Comparison of ENCODE assay signal across 12 cellular contexts in genomic region chr21:42937034-42937940, GRCh38. TPM values are rescaled to one million over a fixed set of nuclear protein-coding genes. Genes with fewer than 3 reads are reported as not detected.
DNase-seq lines count a peak whose midpoint lies in the region; ATAC-seq, FAIRE-seq and TF ChIP-seq lines count a peak whose summit lies in the region.
"Not testable (repeated sequence)": the region's sequence is repeated elsewhere in the genome, so short reads cannot be mapped to it uniquely, and the experiment has no call there.
"Had no signal": no experiment of that assay in that cellular context is flagged by ENCODE, and none has a peak within 500 bp of the region (broad histone marks: within the 10 kb centered on the region; RNA-seq: fewer than 3 reads in every experiment).

No MANE protein-coding gene starts in this region.

- peaks cover 32% of the 10 kb centered on the region for H3K4me1 Mint-ChIP-seq in nephron progenitor cell
- peaks cover 20 to 35% of the 10 kb centered on the region in 2 donors for H3K4me1 Mint-ChIP-seq in stimulated activated naive B cell treated with anti-CD40 and anti-IgM and Interleukin-4, amounts not matched to agents 10 μg/mL and 1 μg/mL and 100 μg/mL, for 72 hours

- 18% methylated on average over 16 of the region's 16 CpGs for WGBS in K562 (ENCODE audit: insufficient coverage, low coverage, missing lambda C conversion rate)

- not testable (repeated sequence) for H3K27me3 Mint-ChIP-seq in nephron progenitor cell (ENCODE audit: low read depth, poor library complexity); stimulated activated naive B cell treated with anti-CD40 and anti-IgM and Interleukin-4, amounts not matched to agents 10 μg/mL and 1 μg/mL and 100 μg/mL, for 72 hours

- not testable (repeated sequence) for H4K20me1 ChIP-seq in K562 (replicated peaks; ENCODE audit: control insufficient read depth, insufficient read depth, low read length)

- in situ Hi-C loops in K562 (cut with MboI): not testable (repeated sequence)

- not testable (repeated sequence) for H3K9me1 ChIP-seq in K562 (ENCODE audit: control insufficient read depth, insufficient read depth, low read length)

- POLR2A ChIA-PET in K562 (lab: Yijun Ruan, JAX): interaction anchor here (1.2 to 1.3 kb wide), 2 partner anchors 8 to 18 kb away, joined by 3 to 5 read pairs; no protein-coding TSS in a partner anchor

- TF ChIP-seq POLR2A in K562 (conservative IDR thresholded peaks at IDR 0.05): not testable (repeated sequence)

- peak overlapping the region; percentile 94 for H3K27ac Mint-ChIP-seq in nephron progenitor cell
- peak overlapping the region; percentile 89 for H3K27ac Mint-ChIP-seq in stimulated activated naive B cell treated with anti-CD40 and anti-IgM and Interleukin-4, amounts not matched to agents 10 μg/mL and 1 μg/mL and 100 μg/mL, for 72 hours

- peak overlapping the region; percentile 17; the same call in 1 of the 2 replicates for H3K9ac ChIP-seq in ES-I3 (ENCODE audit: low read depth, low read length)
- H3K9ac ChIP-seq in HUES48 (ENCODE audit: low read depth, low read length): peak overlapping the region; percentile 10; the same call in 1 of the 2 replicates
- H3K9ac ChIP-seq in K562 (ENCODE audit: insufficient read depth in 1 of 2, low read depth in 2 of 2, low read length in 2 of 2): not testable (repeated sequence)
- H3K9ac ChIP-seq in iPS-18a (ENCODE audit: low read length): peak overlapping the region; percentile 27

- ATAC-seq in K562: peak; percentile 67
- ATAC-seq in stimulated activated naive B cell treated with anti-CD40 and anti-IgM and Interleukin-4, amounts not matched to agents 10 μg/mL and 1 μg/mL and 100 μg/mL, for 72 hours (replicated peaks): peak; percentile 44 to 56

- TF ChIP-seq EP300 in K562 (IDR thresholded peaks at IDR 0.05; ENCODE audit: low read length): not testable (repeated sequence)

- BruUV-seq in K562 (replicated peaks; lab: Mats Ljungman, UMichigan): not testable (repeated sequence)

- H3K4me3 ChIP-seq in HUES48 (ENCODE audit: low read depth, low read length): 0 out of 2 replicates have a peak overlapping the region, but pooled peaks have one; percentile 8
- H3K4me3 ChIP-seq in K562: not testable (repeated sequence)
- peak overlapping the region; percentile 3 for H3K4me3 ChIP-seq in iPS-18a (ENCODE audit: low read length)

- H3K4me1 ChIP-seq in ES-I3 (ENCODE audit: insufficient read depth, low read length) (peaks cover 22% of the 10 kb centered on the region), HUES48 (ENCODE audit: control insufficient read depth, insufficient read depth, low read length) (peaks cover 33% of the 10 kb centered on the region), K562 (replicated peaks in 1 of 2; ENCODE audit: control insufficient read depth in 2 of 2, insufficient read depth in 2 of 2, low read length in 2 of 2) (peaks cover 9 to 12% of the 10 kb centered on the region in 2 experiments; a peak in 4 of 5 replicates), iPS-18a (ENCODE audit: control insufficient read depth, low read depth, low read length) (peaks cover 15% of the 10 kb centered on the region)

- TF ChIP-seq CTCF in K562 (IDR thresholded peaks at IDR 0.05 in 2 of 3, conservative IDR thresholded peaks at IDR 0.05 in 1 of 3; ENCODE audit: insufficient read depth in 2 of 3, low read depth in 1 of 3, low read length in 3 of 3); nephron progenitor cell (IDR thresholded peaks at IDR 0.05): not testable (repeated sequence)

- CTCF ChIA-PET in K562 (lab: Yijun Ruan, JAX; ENCODE audit: low intra/inter-chr PET ratio): not testable (repeated sequence)

- FAIRE-seq in K562 (lab: Jason Lieb, UNC): not testable (repeated sequence)

- peak overlapping the region; percentile 15 for H3K4me3 Mint-ChIP-seq in nephron progenitor cell
- peak overlapping the region; percentile 12 to 39 for H3K4me3 Mint-ChIP-seq in stimulated activated naive B cell treated with anti-CD40 and anti-IgM and Interleukin-4, amounts not matched to agents 10 μg/mL and 1 μg/mL and 100 μg/mL, for 72 hours

- H3K36me3 ChIP-seq in ES-I3 (ENCODE audit: insufficient read depth, low read length); HUES48 (ENCODE audit: control insufficient read depth, insufficient read depth, low read length); K562 (ENCODE audit: control insufficient read depth, insufficient read depth, low read length); iPS-18a (ENCODE audit: control insufficient read depth, low read depth, low read length): not testable (repeated sequence)

- DNase-seq in MV-4-11 (lab: John Stamatoyannopoulos, UW) (peak; percentile 8), RPMI8226 (peak; percentile 61), K562 (ENCODE audit: extremely low read depth in 1 of 4, low spot score in 3 of 4) (peak in 1 of 4 experiments; percentile 48)
- not testable (repeated sequence) for DNase-seq in nephron progenitor cell
- DNase-seq in stimulated activated naive B cell treated with anti-CD40 and anti-IgM and Interleukin-4, amounts not matched to agents 10 μg/mL and 1 μg/mL and 100 μg/mL, for 72 hours: peak; percentile 27

- not testable (repeated sequence) for H3K36me3 Mint-ChIP-seq in nephron progenitor cell (ENCODE audit: low read depth); stimulated activated naive B cell treated with anti-CD40 and anti-IgM and Interleukin-4, amounts not matched to agents 10 μg/mL and 1 μg/mL and 100 μg/mL, for 72 hours

- not testable (repeated sequence) for H3K27me3 ChIP-seq in HUES48 (ENCODE audit: control insufficient read depth, insufficient read depth, low read length); K562 (ENCODE audit: control insufficient read depth in 2 of 2, insufficient read depth in 2 of 2, low read length in 2 of 2); iPS-18a (ENCODE audit: control insufficient read depth, insufficient read depth, low read length)

- H3K9me3 ChIP-seq in ES-I3 (ENCODE audit: control insufficient read depth, insufficient read depth, low read length); HUES48 (ENCODE audit: control insufficient read depth, insufficient read depth, low read length); K562 (replicated peaks; ENCODE audit: control insufficient read depth, insufficient read depth, low read depth, low read length); iPS-18a (ENCODE audit: control insufficient read depth, low read depth, low read length): not testable (repeated sequence)

- not testable (repeated sequence) for TF ChIP-seq RAD21 in K562 (CRISPR knock-in tag; conservative IDR thresholded peaks at IDR 0.05 in 1 of 2, IDR thresholded peaks at IDR 0.05 in 1 of 2)

- not testable (repeated sequence) for H3K79me2 ChIP-seq in K562 (ENCODE audit: control insufficient read depth, insufficient read depth, low read length)

- peak overlapping the region; percentile 95 for H3K27ac ChIP-seq in HUES48 (ENCODE audit: low read depth, low read length)
- H3K27ac ChIP-seq in K562 (ENCODE audit: extremely low read depth, low read depth, low read length): not testable (repeated sequence)
- peak overlapping the region; percentile 49 for H3K27ac ChIP-seq in iPS-18a (ENCODE audit: low read length)

- intact Hi-C loops in K562 (cut with micrococcal nuclease): not testable (repeated sequence)

- not testable (repeated sequence) for H3K4me2 ChIP-seq in K562 (ENCODE audit: insufficient read depth, low read length)

- not testable (repeated sequence) for H3K9me3 Mint-ChIP-seq in nephron progenitor cell; stimulated activated naive B cell treated with anti-CD40 and anti-IgM and Interleukin-4, amounts not matched to agents 10 μg/mL and 1 μg/mL and 100 μg/mL, for 72 hours

- H2AFZ ChIP-seq in K562 (ENCODE audit: low read depth, low read length): not testable (repeated sequence)

RNA-seq across cellular contexts. Expression of gene ERVH48-1, which starts 11.9 kb away (rescaled TPM):
- 0.23 and 0.28 TPM in 2 replicates for total RNA-seq in K562 (2011; cell fraction: chromatin; rRNA removed; ENCODE audit: low replicate concordance)
- 0.13 TPM in 1 of 2 replicates, not detected in the other for total RNA-seq in K562 (2011; cell fraction: nucleolus; rRNA removed)
- total RNA-seq in K562 (2011; cell fraction: nucleoplasm; rRNA removed): 0.51 and 0.53 TPM in 2 replicates
- 0.09 TPM in 1 of 2 replicates, not detected in the other for total RNA-seq in K562 (2014; rRNA removed)
- total RNA-seq in K562 (2014; rRNA removed; fragmentation: Illumina TruSeq; extraction: Trizol): 0.06 TPM in 1 of 2 replicates, not detected in the other
- 0.08 TPM in 1 of 2 replicates, not detected in the other for total RNA-seq in K562 (2015; rRNA removed; fragmentation: Illumina TruSeq; extraction: Trizol)
- 0.09 TPM in 1 of 2 replicates, not detected in the other for total RNA-seq in K562 (2021)
- 0.22 and 0.49 TPM in 2 replicates for polyA plus RNA-seq in K562 (2011; rRNA removed)
- polyA plus RNA-seq in K562 (2011; cell fraction: cytosol; rRNA removed): 0.25 and 0.32 TPM in 2 replicates
- polyA plus RNA-seq in K562 (2011; cell fraction: nucleus; rRNA removed): 0.13 and 0.27 TPM in 2 replicates
- polyA plus RNA-seq in K562 (2012): 0.28 and 0.31 TPM in 2 replicates
- polyA plus RNA-seq in K562 (2014; fragmentation: Illumina TruSeq; extraction: Trizol): 0.07 and 0.16 TPM in 2 replicates
- under 1 TPM; 0.08 to 0.15 TPM for polyA plus RNA-seq in K562 (2014; fragmentation: Nextera tagmentation; extraction: Ambion mirVana)
- 0.11 and 0.20 TPM in 2 replicates for polyA plus RNA-seq in K562 (2014; rRNA removed)
- 0.06 and 0.07 TPM in 2 replicates for polyA minus RNA-seq in K562 (2011; rRNA and poly(A)+ RNA removed)
- not detected in 2 replicates for polyA minus RNA-seq in K562 (2011; cell fraction: cytosol; rRNA and poly(A)+ RNA removed)
- not detected in 2 replicates for polyA minus RNA-seq in K562 (2011; cell fraction: nucleus; rRNA and poly(A)+ RNA removed)
- total RNA-seq: Right ventricle myocardium superior had no signal
- polyA plus RNA-seq: A549, CD14-positive monocyte, SK-N-SH had no signal

RNA-seq across cellular contexts. Expression of gene PKNOX1, which starts 37.1 kb away (rescaled TPM):
- 77.9 and 112 TPM in 2 replicates for total RNA-seq in K562 (2011; cell fraction: chromatin; rRNA removed; ENCODE audit: low replicate concordance)
- 19.3 and 19.8 TPM in 2 replicates for total RNA-seq in K562 (2011; cell fraction: nucleolus; rRNA removed)
- total RNA-seq in K562 (2011; cell fraction: nucleoplasm; rRNA removed): 31.2 and 36.2 TPM in 2 replicates
- total RNA-seq in K562 (2014; rRNA removed): 9.6 and 13.2 TPM in 2 replicates
- 12.2 and 14.5 TPM in 2 replicates for total RNA-seq in K562 (2014; rRNA removed; fragmentation: Illumina TruSeq; extraction: Trizol)
- 7.1 and 10.0 TPM in 2 replicates for total RNA-seq in K562 (2015; rRNA removed; fragmentation: Illumina TruSeq; extraction: Trizol)
- total RNA-seq in K562 (2021): 11.7 and 14.9 TPM in 2 replicates
- polyA plus RNA-seq in K562 (2011; rRNA removed): 21.8 and 25.9 TPM in 2 replicates
- polyA plus RNA-seq in K562 (2011; cell fraction: cytosol; rRNA removed): 26.2 and 27.5 TPM in 2 replicates
- 27.5 and 40.6 TPM in 2 replicates for polyA plus RNA-seq in K562 (2011; cell fraction: nucleus; rRNA removed)
- polyA plus RNA-seq in K562 (2012): 14.5 and 18.7 TPM in 2 replicates
- 10.4 and 16.0 TPM in 2 replicates for polyA plus RNA-seq in K562 (2014; fragmentation: Illumina TruSeq; extraction: Trizol)
- polyA plus RNA-seq in K562 (2014; fragmentation: Nextera tagmentation; extraction: Ambion mirVana): 10 to 100 TPM in 1 of 2 experiments, 1 to 10 TPM in 1; 8.8 to 13.2 TPM
- 12.7 and 15.4 TPM in 2 replicates for polyA plus RNA-seq in K562 (2014; rRNA removed)
- 35.3 and 58.4 TPM in 2 replicates for polyA minus RNA-seq in K562 (2011; rRNA and poly(A)+ RNA removed)
- polyA minus RNA-seq in K562 (2011; cell fraction: cytosol; rRNA and poly(A)+ RNA removed): 6.0 and 16.1 TPM in 2 replicates
- 13.2 and 35.0 TPM in 2 replicates for polyA minus RNA-seq in K562 (2011; cell fraction: nucleus; rRNA and poly(A)+ RNA removed)

RNA-seq across cellular contexts. Expression of gene NDUFV3, which starts 44.2 kb away (rescaled TPM):
- total RNA-seq in K562 (2011; cell fraction: chromatin; rRNA removed; ENCODE audit: low replicate concordance): 82.4 and 114 TPM in 2 replicates
- 48.2 and 54.4 TPM in 2 replicates for total RNA-seq in K562 (2011; cell fraction: nucleolus; rRNA removed)
- 61.2 and 67.6 TPM in 2 replicates for total RNA-seq in K562 (2011; cell fraction: nucleoplasm; rRNA removed)
- total RNA-seq in K562 (2014; rRNA removed) (87.8 and 89.7 TPM in 2 replicates), K562 (2014; rRNA removed; fragmentation: Illumina TruSeq; extraction: Trizol) (74.3 and 81.5 TPM in 2 replicates), K562 (2015; rRNA removed; fragmentation: Illumina TruSeq; extraction: Trizol) (79.7 and 80.6 TPM in 2 replicates), K562 (2021) (65.7 and 68.3 TPM in 2 replicates)
- polyA plus RNA-seq in K562 (2011; rRNA removed) (37.2 and 41.9 TPM in 2 replicates), K562 (2014; fragmentation: Illumina TruSeq; extraction: Trizol) (63.0 and 77.9 TPM in 2 replicates), K562 (2014; fragmentation: Nextera tagmentation; extraction: Ambion mirVana) (10 to 100 TPM; 19.1 to 23.6 TPM), K562 (2014; rRNA removed) (67.2 and 80.0 TPM in 2 replicates)
- 43.0 and 44.1 TPM in 2 replicates for polyA plus RNA-seq in K562 (2011; cell fraction: cytosol; rRNA removed)
- polyA plus RNA-seq in K562 (2011; cell fraction: nucleus; rRNA removed): 40.0 and 49.0 TPM in 2 replicates
- 58.0 and 60.8 TPM in 2 replicates for polyA plus RNA-seq in K562 (2012)
- polyA minus RNA-seq in K562 (2011; rRNA and poly(A)+ RNA removed): 39.0 and 44.5 TPM in 2 replicates
- 35.1 and 42.7 TPM in 2 replicates for polyA minus RNA-seq in K562 (2011; cell fraction: cytosol; rRNA and poly(A)+ RNA removed)
- polyA minus RNA-seq in K562 (2011; cell fraction: nucleus; rRNA and poly(A)+ RNA removed): 11.7 and 20.2 TPM in 2 replicates

RNA-seq across cellular contexts. Expression of gene WDR4, which starts 57.9 kb away (rescaled TPM):
- 107 and 254 TPM in 2 replicates for total RNA-seq in K562 (2011; cell fraction: chromatin; rRNA removed; ENCODE audit: low replicate concordance)
- total RNA-seq in K562 (2011; cell fraction: nucleolus; rRNA removed): 147 and 151 TPM in 2 replicates
- 105 and 112 TPM in 2 replicates for total RNA-seq in K562 (2011; cell fraction: nucleoplasm; rRNA removed)
- 30.2 and 41.6 TPM in 2 replicates for total RNA-seq in K562 (2014; rRNA removed)
- 21.4 and 29.7 TPM in 2 replicates for total RNA-seq in K562 (2014; rRNA removed; fragmentation: Illumina TruSeq; extraction: Trizol)
- total RNA-seq in K562 (2015; rRNA removed; fragmentation: Illumina TruSeq; extraction: Trizol): 43.4 and 44.3 TPM in 2 replicates
- 95.3 and 95.4 TPM in 2 replicates for total RNA-seq in K562 (2021)
- 32.1 and 32.8 TPM in 2 replicates for polyA plus RNA-seq in K562 (2011; rRNA removed)
- polyA plus RNA-seq in K562 (2011; cell fraction: cytosol; rRNA removed): 48.9 and 72.1 TPM in 2 replicates
- 84.3 and 132 TPM in 2 replicates for polyA plus RNA-seq in K562 (2011; cell fraction: nucleus; rRNA removed)
- 36.0 and 81.8 TPM in 2 replicates for polyA plus RNA-seq in K562 (2012)
- 48.1 and 59.6 TPM in 2 replicates for polyA plus RNA-seq in K562 (2014; fragmentation: Illumina TruSeq; extraction: Trizol)
- 10 to 100 TPM in 1 of 2 experiments, 1 to 10 TPM in 1; 5.4 to 26.3 TPM for polyA plus RNA-seq in K562 (2014; fragmentation: Nextera tagmentation; extraction: Ambion mirVana)
- 76.3 and 90.2 TPM in 2 replicates for polyA plus RNA-seq in K562 (2014; rRNA removed)
- 22.9 and 34.7 TPM in 2 replicates for polyA minus RNA-seq in K562 (2011; rRNA and poly(A)+ RNA removed)
- polyA minus RNA-seq in K562 (2011; cell fraction: cytosol; rRNA and poly(A)+ RNA removed): 29.9 and 35.5 TPM in 2 replicates
- 51.3 and 54.0 TPM in 2 replicates for polyA minus RNA-seq in K562 (2011; cell fraction: nucleus; rRNA and poly(A)+ RNA removed)
